In genomic region chr16:50600582-50601283, GRCh38 we compare ENCODE assay signal across 15 cellular contexts. TPM values are rescaled to one million over a fixed set of nuclear protein-coding genes. Genes with fewer than 3 reads are reported as not detected.
A peak's percentile ranks its signal among the peaks of the same experiment; 100 is the strongest.
DNase-seq lines count a peak whose midpoint lies in the region; ATAC-seq and TF ChIP-seq lines count a peak whose summit lies in the region.
"Had no signal": no experiment of that assay in that cellular context is flagged by ENCODE, and none has a peak within 500 bp of the region (broad histone marks: within the 10 kb centered on the region; RNA-seq: fewer than 3 reads in every experiment).

No MANE protein-coding gene starts in this region.

- peaks cover 22 to 55% (median 42%) of the 10 kb centered on the region in 4 donors for H3K4me1 Mint-ChIP-seq in naive thymus-derived CD8-positive, alpha-beta T cell

- no peaks in the 10 kb centered on the region for H3K36me3 Mint-ChIP-seq in naive thymus-derived CD8-positive, alpha-beta T cell
- H3K36me3 Mint-ChIP-seq: activated naive CD4-positive, alpha-beta T cell treated with anti-CD3 and anti-CD28 coated beads, Interleukin-2, amount 50 U/mL, for 24 hours had no signal

- TF ChIP-seq CTCF in esophagus muscularis mucosa (IDR thresholded peaks at IDR 0.05) (no peak), upper lobe of left lung (IDR thresholded peaks at IDR 0.05) (no peak), prostate gland (IDR thresholded peaks at IDR 0.05) (no peak)

- H3K27ac ChIP-seq in esophagus muscularis mucosa (replicated peaks in 1 of 4) = peak overlapping the region; percentile 85 to 92 (median 88)
- peak overlapping the region; percentile 37 to 76 (median 52) for H3K27ac ChIP-seq in upper lobe of left lung
- peak overlapping the region in 1 of 2 donors; percentile 46 for H3K27ac ChIP-seq in prostate gland
- H3K27ac ChIP-seq: foreskin keratinocyte, thyroid gland had no signal

- peak overlapping the region in 4 of 10 donors; percentile 10 to 41 (median 22) for H3K4me3 Mint-ChIP-seq in naive thymus-derived CD8-positive, alpha-beta T cell
- H3K4me3 Mint-ChIP-seq: activated naive CD4-positive, alpha-beta T cell treated with anti-CD3 and anti-CD28 coated beads, Interleukin-2, amount 50 U/mL, for 24 hours had no signal

- H3K27me3 Mint-ChIP-seq in naive thymus-derived CD8-positive, alpha-beta T cell = no peaks in the 10 kb centered on the region
- H3K27me3 Mint-ChIP-seq: activated naive CD4-positive, alpha-beta T cell treated with anti-CD3 and anti-CD28 coated beads, Interleukin-2, amount 50 U/mL, for 24 hours had no signal

- no peak for TF ChIP-seq POLR2A in esophagus muscularis mucosa (IDR thresholded peaks at IDR 0.05; ENCODE audit: low read depth)
- TF ChIP-seq POLR2A in upper lobe of left lung (IDR thresholded peaks at IDR 0.05) = no peak
- no peak for TF ChIP-seq POLR2A in prostate gland (IDR thresholded peaks at IDR 0.05)

- 53% methylated on average over 12 of the region's 15 CpGs for WGBS in esophagus muscularis mucosa
- 62 to 74% methylated on average over 10 to 15 of the region's 15 CpGs for WGBS in upper lobe of left lung, 2 donors
- WGBS in prostate gland = 72% methylated on average over 14 of the region's 15 CpGs

- intact Hi-C loops in esophagus muscularis mucosa (cut with DNase I) = no loop called here
- intact Hi-C loops in prostate gland (cut with DNase I) = no loop called here

- DNase-seq in MV-4-11 (lab: John Stamatoyannopoulos, UW) = peak; percentile 80
- no peak for DNase-seq in esophagus muscularis mucosa (ENCODE audit: extremely low spot score)
- peak in 1 of 10 donors; percentile 27 for DNase-seq in naive thymus-derived CD8-positive, alpha-beta T cell
- DNase-seq in upper lobe of left lung = no peak
- no peak for DNase-seq in activated CD4-positive, alpha-beta T cell treated with anti-CD3 and anti-CD28 coated beads, Interleukin-2, amount 50 U/mL, for 4 hours
- no peak for DNase-seq in prostate gland (ENCODE audit: low spot score)
- DNase-seq: DMS53; effector CD8-positive, alpha-beta T cell; foreskin keratinocyte; midbrain; NCI-H82; Peyer's patch; thyroid gland had no signal

- ATAC-seq in naive thymus-derived CD8-positive, alpha-beta T cell = no peak
- no peak for ATAC-seq in upper lobe of left lung (ENCODE audit: low FRiP score in 2 of 2)
- ATAC-seq in HG03439 (IDR thresholded peaks at IDR 0.05; ENCODE audit: unreplicated experiment) = no peak
- ATAC-seq: foreskin keratinocyte had no signal

- POLR2A ChIA-PET in naive thymus-derived CD8-positive, alpha-beta T cell (lab: Charles Lee) = interaction anchor here (1.2 kb wide), 1 partner anchor 22 kb away, joined by 3 read pairs; no protein-coding TSS in a partner anchor

- no peaks in the 10 kb centered on the region for H3K9me3 Mint-ChIP-seq in naive thymus-derived CD8-positive, alpha-beta T cell
- H3K9me3 Mint-ChIP-seq: activated naive CD4-positive, alpha-beta T cell treated with anti-CD3 and anti-CD28 coated beads, Interleukin-2, amount 50 U/mL, for 24 hours had no signal

- no peaks in the 10 kb centered on the region for H3K27me3 ChIP-seq in esophagus muscularis mucosa
- H3K27me3 ChIP-seq in upper lobe of left lung = no peaks in the 10 kb centered on the region
- no peaks in the 10 kb centered on the region for H3K27me3 ChIP-seq in prostate gland (replicated peaks; ENCODE audit: insufficient read depth)
- H3K27me3 ChIP-seq: foreskin keratinocyte, Peyer's patch, thyroid gland had no signal

- peak overlapping the region in 6 of 10 donors; percentile 13 to 79 (median 54) for H3K27ac Mint-ChIP-seq in naive thymus-derived CD8-positive, alpha-beta T cell
- H3K27ac Mint-ChIP-seq: activated naive CD4-positive, alpha-beta T cell treated with anti-CD3 and anti-CD28 coated beads, Interleukin-2, amount 50 U/mL, for 24 hours had no signal

- H3K4me3 ChIP-seq in esophagus muscularis mucosa = no peak overlapping the region
- no peak overlapping the region for H3K4me3 ChIP-seq in upper lobe of left lung
- H3K4me3 ChIP-seq in prostate gland = no peak overlapping the region
- H3K4me3 ChIP-seq: Peyer's patch, thyroid gland had no signal

- TF ChIP-seq EP300 in esophagus muscularis mucosa (IDR thresholded peaks at IDR 0.05) = no peak
- TF ChIP-seq EP300 in upper lobe of left lung (IDR thresholded peaks at IDR 0.05) = no peak

- H3K4me1 ChIP-seq in esophagus muscularis mucosa (peaks cover 54 to 85% (median 84%) of the 10 kb centered on the region in 4 donors), upper lobe of left lung (peaks cover 14 to 25% (median 19%) of the 10 kb centered on the region in 4 donors), prostate gland (replicated peaks) (peaks cover 13% of the 10 kb centered on the region)
- H3K4me1 ChIP-seq: foreskin keratinocyte, thyroid gland had no signal

- H3K36me3 ChIP-seq in esophagus muscularis mucosa = no peaks in the 10 kb centered on the region
- no peaks in the 10 kb centered on the region for H3K36me3 ChIP-seq in upper lobe of left lung
- H3K36me3 ChIP-seq in prostate gland = no peaks in the 10 kb centered on the region
- H3K36me3 ChIP-seq: Peyer's patch, thyroid gland had no signal

- H3K9me3 ChIP-seq in esophagus muscularis mucosa (no peaks in the 10 kb centered on the region), upper lobe of left lung (no peaks in the 10 kb centered on the region), prostate gland (no peaks in the 10 kb centered on the region)
- H3K9me3 ChIP-seq: Peyer's patch, thyroid gland had no signal

RNA-seq across cellular contexts. Expression of gene NKD1, which starts 52.5 kb away (rescaled TPM):
- total RNA-seq in esophagus muscularis mucosa (10 to 100 TPM; 37.1 to 87.8 (median 54.1) TPM), upper lobe of left lung (10 to 100 TPM in 5 of 6 donors, 1 to 10 TPM in 1; 9.9 to 59.7 (median 21.4) TPM), prostate gland (10 to 100 TPM in 1 of 2 donors, 1 to 10 TPM in 1; 7.0 to 13.8 TPM)
- 1 to 10 TPM; 4.1 to 5.9 TPM for total RNA-seq in naive thymus-derived CD8-positive, alpha-beta T cell
- polyA plus RNA-seq in naive thymus-derived CD8-positive, alpha-beta T cell = 1 to 10 TPM in 1 of 3 donors, under 1 TPM in 2; 0.07 to 1.4 (median 0.44) TPM
